In the genomic region with DNA sequence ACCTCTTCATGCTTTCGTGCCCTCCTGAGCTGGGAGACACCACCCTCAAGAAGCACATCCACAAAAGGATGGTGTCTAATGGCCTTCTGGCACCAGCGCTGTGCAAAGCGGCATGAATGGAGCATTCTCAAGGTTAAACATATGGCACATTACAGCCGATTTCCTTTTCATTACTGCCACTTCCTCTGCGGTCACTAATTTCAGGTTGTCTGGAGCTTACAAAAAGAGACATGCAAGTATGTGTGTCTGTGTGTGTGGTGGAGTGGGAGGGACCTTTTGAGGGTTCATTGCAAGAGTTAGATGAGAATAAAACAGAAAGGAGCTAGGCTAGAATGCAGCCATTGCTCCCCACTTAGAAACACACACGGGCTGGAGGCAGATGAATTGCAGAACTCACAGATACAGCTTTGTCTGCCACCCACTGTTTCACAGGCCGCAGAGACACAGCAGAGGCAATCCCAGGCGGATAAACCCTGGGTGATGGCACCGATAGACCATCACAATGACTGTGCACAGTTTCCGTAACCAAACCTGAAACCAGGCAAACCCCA, we compare ENCODE assay signal across 9 cellular contexts.
DNase-seq lines count a peak whose midpoint lies in the region; ATAC-seq and TF ChIP-seq lines count a peak whose summit lies in the region.
"Had no signal": no experiment of that assay in that cellular context is flagged by ENCODE, and none has a peak within 500 bp of the region (broad histone marks: within the 10 kb centered on the region; RNA-seq: fewer than 3 reads in every experiment).

No MANE protein-coding gene starts in this region.

- H3K27ac ChIP-seq in OCI-LY3 (ENCODE audit: low read length), result peak overlapping the region; percentile 93
- H3K27ac ChIP-seq: epithelial cell of prostate had no signal

- CTCF ChIA-PET in activated naive CD4-positive, alpha-beta T cell treated with anti-CD3 and anti-CD28 coated beads, Interleukin-2, amount 10 ng/mL, durations not matched to agents 7 days and 5 days (lab: Charles Lee), result interaction anchor here (0.6 to 1.4 kb wide), 3 partner anchors 32 to 69 kb away, joined by 3 to 4 read pairs (median 3); no protein-coding TSS in a partner anchor

- H4K20me1 ChIP-seq in OCI-LY3 (ENCODE audit: insufficient read depth, low read length), result no peaks in the 10 kb centered on the region

- H3K36me3 ChIP-seq in OCI-LY3 (replicated peaks; ENCODE audit: low read depth, low read length), result peaks cover 9% of the 10 kb centered on the region

- H3K27me3 Mint-ChIP-seq in activated naive CD4-positive, alpha-beta T cell treated with anti-CD3 and anti-CD28 coated beads, Interleukin-2, amount 10 ng/mL, durations not matched to agents 7 days and 5 days, result peaks cover 15% of the 10 kb centered on the region
- no peaks in the 10 kb centered on the region for H3K27me3 Mint-ChIP-seq in neural crest cell (ENCODE audit: low read depth)

- H3K79me2 ChIP-seq in OCI-LY3 (ENCODE audit: low read length), result no peaks in the 10 kb centered on the region; the same call in 1 of the 2 replicates

- DNase-seq in stimulated activated CD4-positive, alpha-beta T cell treated with anti-CD3 and anti-CD28 coated beads, Interleukin-12 subunit alpha, Interleukin-12 subunit beta, amount 100 ng/mL, for 48 hours (ENCODE audit: low read depth in 2 of 3, low spot score in 1 of 3), result peak in 2 of 3 donors; percentile 14 to 24
- DNase-seq in stimulated activated CD4-positive, alpha-beta T cell treated with anti-CD3 and anti-CD28 coated beads, Interleukin-12 subunit alpha, Interleukin-12 subunit beta, amount 100 ng/mL, for 4 hours, result no peak
- peak; percentile 56 for DNase-seq in activated naive CD4-positive, alpha-beta T cell treated with anti-CD3 and anti-CD28 coated beads, Interleukin-2, amount 10 ng/mL, durations not matched to agents 7 days and 5 days
- DNase-seq in neural crest cell (ENCODE audit: low read depth, low spot score), result peak; percentile 7
- DNase-seq in HUDEP-2 (lab: John Stamatoyannopoulos, UW; ENCODE audit: unreplicated experiment in 76 of 76), result no peak
- no peak for DNase-seq in EL

- H2AFZ ChIP-seq in OCI-LY3 (ENCODE audit: low read depth, low read length), result peak overlapping the region; percentile 32; the same call in 1 of the 2 replicates

- H3K36me3 Mint-ChIP-seq in activated naive CD4-positive, alpha-beta T cell treated with anti-CD3 and anti-CD28 coated beads, Interleukin-2, amount 10 ng/mL, durations not matched to agents 7 days and 5 days, result no peaks in the 10 kb centered on the region
- no peaks in the 10 kb centered on the region for H3K36me3 Mint-ChIP-seq in neural crest cell (ENCODE audit: low read depth)

- H3K4me3 ChIP-seq in OCI-LY3 (ENCODE audit: low read length), result peak overlapping the region; percentile 72

- TF ChIP-seq CTCF in OCI-LY3 (IDR thresholded peaks at IDR 0.05; ENCODE audit: low read depth, low read length), result no peak; the same call in 1 of the 2 replicates
- no peak for TF ChIP-seq CTCF in neural crest cell (conservative IDR thresholded peaks at IDR 0.05)

- ATAC-seq in HG03097 (IDR thresholded peaks at IDR 0.05; ENCODE audit: low FRiP score, unreplicated experiment), result peak; percentile 62

- H3K4me2 ChIP-seq in OCI-LY3 (ENCODE audit: low read length), result peak overlapping the region; percentile 97

- peaks cover 17% of the 10 kb centered on the region for H3K4me1 Mint-ChIP-seq in activated naive CD4-positive, alpha-beta T cell treated with anti-CD3 and anti-CD28 coated beads, Interleukin-2, amount 10 ng/mL, durations not matched to agents 7 days and 5 days
- H3K4me1 Mint-ChIP-seq in neural crest cell, result peaks cover 40% of the 10 kb centered on the region

- peaks cover 10% of the 10 kb centered on the region; the same call in 1 of the 2 replicates for H3K9me3 ChIP-seq in OCI-LY3 (ENCODE audit: insufficient read depth, low read length)

- no peak overlapping the region for H3K27ac Mint-ChIP-seq in activated naive CD4-positive, alpha-beta T cell treated with anti-CD3 and anti-CD28 coated beads, Interleukin-2, amount 10 ng/mL, durations not matched to agents 7 days and 5 days
- H3K27ac Mint-ChIP-seq in neural crest cell (ENCODE audit: unreplicated experiment), result peak overlapping the region; percentile 85

- H3K27me3 ChIP-seq in OCI-LY3 (ENCODE audit: low read depth, low read length), result no peaks in the 10 kb centered on the region

- peak overlapping the region; percentile 44 for H3K4me3 Mint-ChIP-seq in activated naive CD4-positive, alpha-beta T cell treated with anti-CD3 and anti-CD28 coated beads, Interleukin-2, amount 10 ng/mL, durations not matched to agents 7 days and 5 days
- peak overlapping the region; percentile 48 for H3K4me3 Mint-ChIP-seq in neural crest cell

- H3K9ac ChIP-seq in OCI-LY3 (ENCODE audit: low read length), result peak overlapping the region; percentile 83

- peaks cover 55% of the 10 kb centered on the region for H3K4me1 ChIP-seq in OCI-LY3 (ENCODE audit: low read length)

- peaks cover 7% of the 10 kb centered on the region for H3K9me3 Mint-ChIP-seq in activated naive CD4-positive, alpha-beta T cell treated with anti-CD3 and anti-CD28 coated beads, Interleukin-2, amount 10 ng/mL, durations not matched to agents 7 days and 5 days
- peaks cover 2% of the 10 kb centered on the region for H3K9me3 Mint-ChIP-seq in neural crest cell

Comparison
In these comparisons a context has a peak if more than half of its experiments do, and no peak if none do; other contexts are left out.
1. DNase-seq: peak in stimulated activated CD4-positive, alpha-beta T cell treated with anti-CD3 and anti-CD28 coated beads, Interleukin-12 subunit alpha, Interleukin-12 subunit beta, amount 100 ng/mL, for 48 hours (2 of 3), activated naive CD4-positive, alpha-beta T cell treated with anti-CD3 and anti-CD28 coated beads, Interleukin-2, amount 10 ng/mL, durations not matched to agents 7 days and 5 days (single experiment) and neural crest cell (single experiment); none in stimulated activated CD4-positive, alpha-beta T cell treated with anti-CD3 and anti-CD28 coated beads, Interleukin-12 subunit alpha, Interleukin-12 subunit beta, amount 100 ng/mL, for 4 hours (single experiment), HUDEP-2 (0 of 76) and EL (single experiment).